In the genomic region with DNA sequence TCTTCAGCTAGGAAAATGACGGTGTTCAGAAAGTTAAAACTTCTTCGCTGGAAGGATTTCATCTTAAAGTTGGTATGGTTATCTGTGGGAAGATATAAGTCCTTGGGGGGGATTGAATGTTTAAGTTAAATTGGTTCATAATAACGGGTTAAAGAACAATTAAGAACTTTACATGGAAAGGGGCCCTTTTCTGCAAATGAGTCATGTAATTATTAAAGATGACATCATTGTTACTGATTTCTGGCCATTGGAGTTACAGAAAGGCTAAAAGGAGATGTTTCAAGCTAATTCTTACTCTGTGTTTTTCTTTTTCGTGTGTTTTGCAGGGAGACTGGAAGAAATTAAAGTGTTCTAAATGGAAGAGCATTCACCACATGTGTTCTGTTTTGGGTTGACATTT, we compare ENCODE assay signal across 1 cellular context.
TF ChIP-seq lines count a peak whose summit lies in the region.

No MANE protein-coding gene starts in this region.

TF ChIP-seq in K562, 482 proteins besides CTCF, POLR2A, EP300 and RAD21 (continued from another document):
- no peak for TF ChIP-seq XRCC4 (IDR thresholded peaks at IDR 0.05; ENCODE audit: extremely low read depth, insufficient read depth, insufficient read length)
